ENCODE assay signal across 20 cellular contexts in the genomic region with DNA sequence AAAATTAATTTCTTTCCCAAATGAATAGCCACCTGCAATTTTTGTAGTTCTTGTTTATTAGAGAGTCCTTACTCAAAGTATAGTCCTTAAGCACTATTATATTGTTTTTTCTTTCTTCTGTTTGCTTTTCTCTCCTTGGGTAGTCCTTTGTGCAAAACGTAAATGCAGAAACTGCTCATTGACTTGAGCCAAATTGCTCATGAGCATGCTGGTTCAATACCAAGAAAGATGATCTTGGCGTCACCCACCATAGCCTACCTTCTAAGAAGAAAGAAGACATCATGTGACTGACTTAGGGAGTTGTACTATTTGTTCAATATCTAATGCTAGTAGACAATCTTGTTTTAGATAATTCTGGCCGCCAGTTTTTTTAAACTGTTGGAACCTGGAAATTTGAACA.
"Had no signal": no experiment of that assay in that cellular context is flagged by ENCODE, and none has a peak within 500 bp of the region (broad histone marks: within the 10 kb centered on the region; RNA-seq: fewer than 3 reads in every experiment).

No MANE protein-coding gene starts in this region.

- H3K9me3 ChIP-seq: prostate gland, right lobe of liver, testis, tibial nerve had no signal

- ATAC-seq: effector memory CD8-positive, alpha-beta T cell; left lobe of liver; right lobe of liver; stimulated activated memory B cell treated with anti-CD40 and anti-IgM and Interleukin-4, amounts not matched to agents 10 μg/mL and 1 μg/mL and 100 μg/mL, for 72 hours had no signal

- H3K36me3 Mint-ChIP-seq: naive B cell; stimulated activated memory B cell treated with anti-CD40 and anti-IgM and Interleukin-4, amounts not matched to agents 10 μg/mL and 1 μg/mL and 100 μg/mL, for 72 hours had no signal

- H3K27me3 ChIP-seq: right lobe of liver, testis, tibial nerve had no signal

- H3K4me3 ChIP-seq: lung, prostate gland, right lobe of liver, testis, tibial nerve had no signal

- H3K36me3 ChIP-seq: prostate gland, right lobe of liver, tibial nerve had no signal

- H3K27me3 Mint-ChIP-seq: stimulated activated memory B cell treated with anti-CD40 and anti-IgM and Interleukin-4, amounts not matched to agents 10 μg/mL and 1 μg/mL and 100 μg/mL, for 72 hours; stimulated activated naive CD8-positive, alpha-beta T cell treated with anti-CD3 and anti-CD28 coated beads, Interleukin-15, Interleukin-2, amounts not matched to agents 100 ng/mL and 50 ng/mL, for 24 hours had no signal

- H3K27ac ChIP-seq: parathyroid adenoma, prostate gland, right lobe of liver, testis, tibial nerve had no signal

- H3K27ac Mint-ChIP-seq: dendritic cell treated with granulocyte-macrophage colony-stimulating factor and Interleukin-4, amounts not matched to agents 40 ng/mL and 50 ng/mL, for 4 days; effector memory CD8-positive, alpha-beta T cell; stimulated activated memory B cell treated with anti-CD40 and anti-IgM and Interleukin-4, amounts not matched to agents 10 μg/mL and 1 μg/mL and 100 μg/mL, for 72 hours; stimulated activated naive CD8-positive, alpha-beta T cell treated with anti-CD3 and anti-CD28 coated beads, Interleukin-15, Interleukin-2, amounts not matched to agents 100 ng/mL and 50 ng/mL, for 24 hours had no signal

- H3K9me3 Mint-ChIP-seq: dendritic cell treated with granulocyte-macrophage colony-stimulating factor and Interleukin-4, amounts not matched to agents 40 ng/mL and 50 ng/mL, for 4 days; effector memory CD8-positive, alpha-beta T cell; naive B cell; stimulated activated memory B cell treated with anti-CD40 and anti-IgM and Interleukin-4, amounts not matched to agents 10 μg/mL and 1 μg/mL and 100 μg/mL, for 72 hours; stimulated activated naive CD8-positive, alpha-beta T cell treated with anti-CD3 and anti-CD28 coated beads, Interleukin-15, Interleukin-2, amounts not matched to agents 100 ng/mL and 50 ng/mL, for 24 hours had no signal

- DNase-seq: cerebellar nuclear complex; effector memory CD8-positive, alpha-beta T cell; erythroblast; foreskin melanocyte; head of caudate nucleus; hypothalamus; kidney glomerular epithelial cell; naive B cell; nephron progenitor cell; right lobe of liver; stimulated activated CD4-positive, alpha-beta T cell treated with anti-CD3 and anti-CD28 coated beads, Interleukin-4, amount 100 ng/mL, for 1 hour; testis had no signal

- H3K4me3 Mint-ChIP-seq: dendritic cell treated with granulocyte-macrophage colony-stimulating factor and Interleukin-4, amounts not matched to agents 40 ng/mL and 50 ng/mL, for 4 days; effector memory CD8-positive, alpha-beta T cell; naive B cell; nephron progenitor cell; stimulated activated memory B cell treated with anti-CD40 and anti-IgM and Interleukin-4, amounts not matched to agents 10 μg/mL and 1 μg/mL and 100 μg/mL, for 72 hours; stimulated activated naive CD8-positive, alpha-beta T cell treated with anti-CD3 and anti-CD28 coated beads, Interleukin-15, Interleukin-2, amounts not matched to agents 100 ng/mL and 50 ng/mL, for 24 hours had no signal

- H3K4me1 ChIP-seq: parathyroid adenoma, right lobe of liver, testis had no signal
